Comparison of ENCODE assay signal across 8 cellular contexts in the genomic region with DNA sequence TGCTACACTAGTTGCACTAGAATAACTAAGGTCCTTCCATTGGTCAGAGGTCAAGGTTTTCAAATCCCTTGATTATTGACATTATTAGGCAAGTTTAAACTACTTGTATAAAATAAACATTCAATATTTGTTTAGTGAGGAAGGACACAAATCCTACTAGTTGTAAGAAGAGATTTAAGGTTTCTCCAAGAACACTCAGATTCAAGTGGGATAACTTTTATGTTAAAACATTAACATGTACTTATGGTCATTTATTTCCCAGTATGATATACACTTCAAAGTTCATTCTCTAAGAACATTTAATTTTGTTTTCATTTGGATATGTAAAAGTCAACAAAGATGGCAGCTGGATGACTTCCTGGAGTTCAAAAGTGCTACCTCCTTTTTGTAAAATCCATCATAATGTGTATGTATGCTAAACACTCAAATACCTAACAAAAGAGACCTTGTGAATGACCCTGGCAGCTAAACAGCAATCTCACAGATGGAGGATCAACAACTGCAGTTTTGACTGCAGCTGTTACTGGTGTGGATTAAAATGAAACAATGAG. TPM values are rescaled to one million over a fixed set of nuclear protein-coding genes. Genes with fewer than 3 reads are reported as not detected.
DNase-seq lines count a peak whose midpoint lies in the region; ATAC-seq, FAIRE-seq and TF ChIP-seq lines count a peak whose summit lies in the region.

No MANE protein-coding gene starts in this region.

- peak overlapping the region; percentile 99 to 100 for H3K27ac Mint-ChIP-seq in effector memory CD8-positive, alpha-beta T cell

- DNase-seq in DMS53 (lab: John Stamatoyannopoulos, UW) (peak; percentile 64), NCI-H524 treated with DMSO at 0.1 percent for 48 hours (lab: John Stamatoyannopoulos, UW) (peak; percentile 2), osteoblast (ENCODE audit: insufficient read length, low spot score, missing footprints) (no peak), sciatic nerve (ENCODE audit: low spot score) (no peak), NCI-H2029 treated with DMSO at 0.1 percent for 48 hours (lab: John Stamatoyannopoulos, UW) (no peak), frontal cortex (ENCODE audit: low spot score in 2 of 2) (no peak)
- no peak for DNase-seq in effector memory CD8-positive, alpha-beta T cell
- DNase-seq in activated effector memory CD4-positive, alpha-beta T cell treated with anti-CD3 and anti-CD28 coated beads, Interleukin-2, amount 50 U/mL, for 16 hours = no peak

- H3K4me2 ChIP-seq in osteoblast (ENCODE audit: insufficient read depth, low read length) = peak overlapping the region; percentile 89

- TF ChIP-seq CTCF in osteoblast (IDR thresholded peaks at IDR 0.05; ENCODE audit: extremely low read depth, low read depth, low read length) = no peak

- H3K4me3 ChIP-seq in osteoblast (ENCODE audit: insufficient read depth, low read length) = peak overlapping the region; percentile 94

- H3K79me2 ChIP-seq in osteoblast (ENCODE audit: insufficient read depth, low read length) = peaks cover 56% of the 10 kb centered on the region

- peaks cover 29 to 30% of the 10 kb centered on the region in 2 donors for H3K4me1 Mint-ChIP-seq in effector memory CD8-positive, alpha-beta T cell (ENCODE audit: low read depth in 2 of 2)

- peak overlapping the region; percentile 96 to 97 for H3K4me3 Mint-ChIP-seq in effector memory CD8-positive, alpha-beta T cell

- intact Hi-C loops in sciatic nerve (cut with DNase I) = no loop called here

- peak overlapping the region; percentile 97 for H3K27ac ChIP-seq in osteoblast (ENCODE audit: low read depth, low read length)

- FAIRE-seq in frontal cortex (lab: Jason Lieb, UNC) = no peak

- H4K20me1 ChIP-seq in osteoblast (ENCODE audit: insufficient read depth, low read length) = peaks cover 2% of the 10 kb centered on the region

- peaks cover 24% of the 10 kb centered on the region for H3K4me1 ChIP-seq in osteoblast (ENCODE audit: insufficient read depth, low read length)

- H2AFZ ChIP-seq in osteoblast (ENCODE audit: low read length) = peak overlapping the region; percentile 6

- H3K27me3 ChIP-seq in osteoblast (ENCODE audit: insufficient read depth, low read length) = no peaks in the 10 kb centered on the region

- H3K36me3 ChIP-seq in osteoblast (ENCODE audit: insufficient read depth, low read length) = no peaks in the 10 kb centered on the region

- H3K36me3 Mint-ChIP-seq in effector memory CD8-positive, alpha-beta T cell (ENCODE audit: insufficient read depth) = peaks cover 29% of the 10 kb centered on the region

- no peak for ATAC-seq in effector memory CD8-positive, alpha-beta T cell (replicated peaks)
- ATAC-seq in sciatic nerve = no peak

- H3K27me3 Mint-ChIP-seq in effector memory CD8-positive, alpha-beta T cell = no peaks in the 10 kb centered on the region

- H3K9me3 Mint-ChIP-seq in effector memory CD8-positive, alpha-beta T cell = peaks cover 0 to 2% of the 10 kb centered on the region in 2 donors

- H3K9me3 ChIP-seq in osteoblast (ENCODE audit: low read depth, low read length) = no peaks in the 10 kb centered on the region

RNA-seq across cellular contexts. Expression of a gene that starts 1.6 kb away (rescaled TPM):
- 60.8 and 63.6 TPM in 2 replicates for total RNA-seq in osteoblast
- total RNA-seq in sciatic nerve = 37.2 TPM
- total RNA-seq in frontal cortex = 216 TPM

Comparison
In these comparisons a context has a peak if more than half of its experiments do, and no peak if none do; other contexts are left out.
1. DNase-seq: peak in DMS53 (single experiment) and NCI-H524 treated with DMSO at 0.1 percent for 48 hours (single experiment); none in effector memory CD8-positive, alpha-beta T cell (0 of 3), osteoblast (single experiment), sciatic nerve (single experiment), NCI-H2029 treated with DMSO at 0.1 percent for 48 hours (single experiment), frontal cortex (0 of 2) and activated effector memory CD4-positive, alpha-beta T cell treated with anti-CD3 and anti-CD28 coated beads, Interleukin-2, amount 50 U/mL, for 16 hours (single experiment).